In the genomic region with DNA sequence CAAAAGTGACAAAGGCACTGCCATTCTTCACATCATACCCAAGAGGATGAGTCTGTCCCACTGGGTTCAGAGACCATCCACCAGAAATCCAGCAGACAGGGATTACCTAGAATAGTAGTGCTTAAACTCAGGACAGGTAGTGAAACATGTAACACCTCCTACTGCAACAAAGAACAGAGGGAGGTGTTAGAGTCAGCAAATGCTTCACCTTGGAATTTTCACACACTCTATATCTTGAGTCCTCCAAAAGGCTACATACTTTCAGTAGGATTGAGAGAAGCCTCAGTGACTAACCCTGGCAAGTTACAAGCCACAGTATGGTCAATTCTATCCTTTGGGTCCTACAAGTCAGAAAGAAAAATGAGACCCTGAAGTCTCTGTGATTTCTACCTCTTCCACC, we compare ENCODE assay signal across 21 cellular contexts. TPM values are rescaled to one million over a fixed set of nuclear protein-coding genes. Genes with fewer than 3 reads are reported as not detected.
"Had no signal": no experiment of that assay in that cellular context is flagged by ENCODE, and none has a peak within 500 bp of the region (broad histone marks: within the 10 kb centered on the region; RNA-seq: fewer than 3 reads in every experiment).

No MANE protein-coding gene starts in this region.

- H3K9ac ChIP-seq: parathyroid adenoma had no signal

- ATAC-seq: activated naive CD4-positive, alpha-beta T cell treated with anti-CD3 and anti-CD28 coated beads, Interleukin-2, amount 50 U/mL, for 72 hours; mucosa of descending colon; stimulated activated memory B cell treated with anti-CD40 and anti-IgM and Interleukin-4, amounts not matched to agents 10 μg/mL and 1 μg/mL and 100 μg/mL, for 72 hours; T-cell had no signal

- H3K36me3 ChIP-seq: brain microvascular endothelial cell, stomach, transverse colon had no signal

- H3K9me3 Mint-ChIP-seq: activated naive CD4-positive, alpha-beta T cell treated with anti-CD3 and anti-CD28 coated beads, Interleukin-2, amount 50 U/mL, for 72 hours; immature natural killer cell; nephron progenitor cell; stimulated activated memory B cell treated with anti-CD40 and anti-IgM and Interleukin-4, amounts not matched to agents 10 μg/mL and 1 μg/mL and 100 μg/mL, for 72 hours; T-cell; T-helper 2 cell treated with Interferon-gamma antibody and Interleukin-4, amounts not matched to agents 5 μg/mL and 100 μg/mL, for 36 hours had no signal

- H3K79me2 ChIP-seq: parathyroid adenoma had no signal

- H3K4me3 Mint-ChIP-seq: immature natural killer cell; nephron progenitor cell; stimulated activated memory B cell treated with anti-CD40 and anti-IgM and Interleukin-4, amounts not matched to agents 10 μg/mL and 1 μg/mL and 100 μg/mL, for 72 hours; T-cell; T-helper 2 cell treated with Interferon-gamma antibody and Interleukin-4, amounts not matched to agents 5 μg/mL and 100 μg/mL, for 36 hours had no signal

- DNase-seq: activated T-cell treated with anti-CD3 and anti-CD28 coated beads, Interleukin-2, amount 50 U/mL, for 1 hour; aorta; brain microvascular endothelial cell; central memory CD4-positive, alpha-beta T cell; effector memory CD4-positive, alpha-beta T cell; immature natural killer cell; kidney glomerular epithelial cell; mesenchymal stem cell; mucosa of descending colon; nephron progenitor cell; sigmoid colon; stimulated activated CD4-positive, alpha-beta T cell treated with anti-CD3 and anti-CD28 coated beads, Interleukin-15, amount 100 ng/mL, for 24 hours; stomach; T-cell; transverse colon had no signal

- H2AFZ ChIP-seq: parathyroid adenoma had no signal

- H3K9me3 ChIP-seq: mucosa of descending colon, sigmoid colon, stomach, transverse colon had no signal

- H3K4me3 ChIP-seq: mucosa of descending colon, sigmoid colon, smooth muscle cell, stomach, transverse colon had no signal

- H3K4me1 ChIP-seq: parathyroid adenoma had no signal

- H3K27ac Mint-ChIP-seq: activated naive CD4-positive, alpha-beta T cell treated with anti-CD3 and anti-CD28 coated beads, Interleukin-2, amount 50 U/mL, for 72 hours; immature natural killer cell; nephron progenitor cell; stimulated activated memory B cell treated with anti-CD40 and anti-IgM and Interleukin-4, amounts not matched to agents 10 μg/mL and 1 μg/mL and 100 μg/mL, for 72 hours; T-cell; T-helper 2 cell treated with Interferon-gamma antibody and Interleukin-4, amounts not matched to agents 5 μg/mL and 100 μg/mL, for 36 hours had no signal

- H3K27me3 ChIP-seq: brain microvascular endothelial cell, sigmoid colon, stomach, transverse colon had no signal

- H3K36me3 Mint-ChIP-seq: activated naive CD4-positive, alpha-beta T cell treated with anti-CD3 and anti-CD28 coated beads, Interleukin-2, amount 50 U/mL, for 72 hours; stimulated activated memory B cell treated with anti-CD40 and anti-IgM and Interleukin-4, amounts not matched to agents 10 μg/mL and 1 μg/mL and 100 μg/mL, for 72 hours; T-cell had no signal

- H3K4me1 Mint-ChIP-seq: immature natural killer cell had no signal

- H3K4me2 ChIP-seq: smooth muscle cell had no signal

- H3K27ac ChIP-seq: brain microvascular endothelial cell, parathyroid adenoma, sigmoid colon, stomach, transverse colon, VCaP had no signal

RNA-seq across cellular contexts. Expression of gene CAVIN3, which starts 6.0 kb away (rescaled TPM):
- polyA plus RNA-seq: immature natural killer cell had no signal
